In the genomic region with DNA sequence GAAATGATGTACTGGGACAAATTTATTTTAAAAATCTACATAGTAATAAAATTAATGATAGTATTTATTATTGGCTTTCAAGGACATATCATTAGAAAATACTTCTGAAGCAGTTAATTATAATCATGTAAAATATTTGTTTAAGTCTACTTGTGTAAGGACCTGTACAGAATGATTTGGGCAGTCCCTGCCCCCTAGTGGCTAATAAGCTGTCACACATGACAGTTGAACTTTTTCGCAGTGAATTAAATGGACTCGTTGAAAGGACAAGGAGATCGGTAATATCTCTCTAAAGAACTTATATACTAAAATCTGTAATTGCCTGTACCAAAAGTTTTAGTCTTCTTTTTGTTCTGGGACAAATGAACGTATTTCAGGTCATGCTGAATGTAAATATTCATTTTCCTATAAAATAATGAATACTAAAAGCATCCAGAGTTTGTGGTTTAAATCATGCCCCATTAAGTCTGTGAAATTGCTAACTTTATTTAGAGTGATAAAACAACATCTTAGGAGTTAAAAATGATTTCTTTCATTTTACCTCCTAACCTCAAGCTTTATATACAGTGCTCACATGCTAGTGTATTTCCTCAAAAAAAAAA, we compare ENCODE assay signal across 1 cellular context.
TF ChIP-seq lines count a peak whose summit lies in the region.

No MANE protein-coding gene starts in this region.

TF ChIP-seq in SK-N-SH treated with all-trans-retinoic acid at 6 μM for 48 hours, 23 proteins besides CTCF, POLR2A, EP300 and RAD21 (continued from another document):
- TF ChIP-seq, protein P1, sequence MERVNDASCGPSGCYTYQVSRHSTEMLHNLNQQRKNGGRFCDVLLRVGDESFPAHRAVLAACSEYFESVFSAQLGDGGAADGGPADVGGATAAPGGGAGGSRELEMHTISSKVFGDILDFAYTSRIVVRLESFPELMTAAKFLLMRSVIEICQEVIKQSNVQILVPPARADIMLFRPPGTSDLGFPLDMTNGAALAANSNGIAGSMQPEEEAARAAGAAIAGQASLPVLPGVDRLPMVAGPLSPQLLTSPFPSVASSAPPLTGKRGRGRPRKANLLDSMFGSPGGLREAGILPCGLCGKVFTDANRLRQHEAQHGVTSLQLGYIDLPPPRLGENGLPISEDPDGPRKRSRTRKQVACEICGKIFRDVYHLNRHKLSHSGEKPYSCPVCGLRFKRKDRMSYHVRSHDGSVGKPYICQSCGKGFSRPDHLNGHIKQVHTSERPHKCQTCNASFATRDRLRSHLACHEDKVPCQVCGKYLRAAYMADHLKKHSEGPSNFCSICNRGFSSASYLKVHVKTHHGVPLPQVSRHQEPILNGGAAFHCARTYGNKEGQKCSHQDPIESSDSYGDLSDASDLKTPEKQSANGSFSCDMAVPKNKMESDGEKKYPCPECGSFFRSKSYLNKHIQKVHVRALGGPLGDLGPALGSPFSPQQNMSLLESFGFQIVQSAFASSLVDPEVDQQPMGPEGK (CRISPR knock-in tag; IDR thresholded peaks at IDR 0.05; ENCODE audit: borderline replicate concordance): no peak
TF ChIP-seq in SK-N-SH treated with all-trans-retinoic acid at 6 μM for 48 hours: peak in this region for 0.
